3 cellular contexts compared by ENCODE assay signal in the genomic region with DNA sequence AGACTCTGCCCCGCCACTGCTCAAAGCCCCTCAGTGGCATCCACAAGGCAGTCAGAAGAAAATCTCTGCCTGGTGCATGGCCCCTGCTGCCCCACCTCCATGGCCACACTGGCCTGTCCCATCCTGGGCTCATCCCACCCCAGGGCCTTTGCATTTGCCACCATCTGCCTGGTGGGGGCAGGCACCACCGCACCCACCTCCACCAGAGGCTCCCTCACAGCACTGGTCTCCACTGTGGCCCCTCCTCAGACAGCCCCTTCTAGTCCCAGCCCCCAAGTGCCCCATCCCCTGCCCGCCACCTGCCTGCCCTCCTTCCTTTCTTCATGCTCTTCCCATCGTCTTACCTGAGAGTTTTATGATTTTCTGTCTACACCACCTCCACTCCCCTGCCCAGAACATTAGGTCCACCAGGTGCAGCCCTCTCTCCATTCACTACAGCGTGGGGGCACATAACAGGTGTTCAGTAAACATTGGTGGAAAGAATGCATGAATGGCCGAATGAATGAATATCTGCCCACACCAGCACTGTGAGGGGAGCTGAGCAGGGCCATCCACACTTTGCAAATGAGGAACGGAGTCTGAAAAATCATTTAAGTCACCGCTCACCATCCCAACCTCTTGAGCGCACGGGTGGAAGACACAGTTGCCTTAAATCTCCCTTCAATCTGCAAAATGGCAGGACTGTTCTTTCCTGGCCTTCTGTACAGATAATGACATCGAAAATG.
TF ChIP-seq lines count a peak whose summit lies in the region.

No MANE protein-coding gene starts in this region.

TF ChIP-seq in IMR-90, 13 proteins besides CTCF, POLR2A, EP300 and RAD21:
- no peak for TF ChIP-seq ELK1 (IDR thresholded peaks at IDR 0.05; ENCODE audit: borderline replicate concordance, low read depth, low read length)
- TF ChIP-seq CEBPB (IDR thresholded peaks at IDR 0.05; ENCODE audit: low read depth, low read length): no peak
- TF ChIP-seq MXI1 (IDR thresholded peaks at IDR 0.05; ENCODE audit: borderline replicate concordance, low read depth, low read length): no peak
- TF ChIP-seq SMC3 (IDR thresholded peaks at IDR 0.05; ENCODE audit: low read depth, low read length): no peak
- no peak for TF ChIP-seq MAZ (IDR thresholded peaks at IDR 0.05; ENCODE audit: borderline replicate concordance, low read depth, low read length)
- no peak for TF ChIP-seq CHD1 (IDR thresholded peaks at IDR 0.05; ENCODE audit: low read depth, low read length)
- TF ChIP-seq BHLHE40 (IDR thresholded peaks at IDR 0.05; ENCODE audit: low read depth, low read length): no peak
- no peak for TF ChIP-seq USF2 (IDR thresholded peaks at IDR 0.05; ENCODE audit: low read depth, low read length)
- no peak for TF ChIP-seq RCOR1 (IDR thresholded peaks at IDR 0.05; ENCODE audit: insufficient replicate concordance, low read length)
- no peak for TF ChIP-seq FOS (IDR thresholded peaks at IDR 0.05; ENCODE audit: low read depth, low read length)
- no peak for TF ChIP-seq MAFK (IDR thresholded peaks at IDR 0.05; ENCODE audit: low read depth, low read length)
- TF ChIP-seq RFX5 (IDR thresholded peaks at IDR 0.05; ENCODE audit: low read depth, low read length): no peak

TF ChIP-seq in GM12878, 131 proteins besides CTCF, POLR2A, EP300 and RAD21:
- TF ChIP-seq SMARCA5 (IDR thresholded peaks at IDR 0.05) (0 out of 2 replicates have a peak, but pooled peaks have one; percentile 42), MEF2A (IDR thresholded peaks at IDR 0.05; ENCODE audit: insufficient read depth, low read depth, low read length) (no peak)

TF ChIP-seq in neural cell, 6 proteins besides CTCF, POLR2A, EP300 and RAD21:
- TF ChIP-seq TAF1 (IDR thresholded peaks at IDR 0.05; ENCODE audit: low read depth) (no peak), MXI1 (conservative IDR thresholded peaks at IDR 0.05; ENCODE audit: poor library complexity, severe bottlenecking) (no peak), POLR2AphosphoS5 (IDR thresholded peaks at IDR 0.05) (no peak)
